In genomic region chr12:121770802-121771625, GRCh38 we compare ENCODE assay signal across 1 cellular context.
TF ChIP-seq lines count a peak whose summit lies in the region.

No MANE protein-coding gene starts in this region.

TF ChIP-seq in H1, 55 proteins besides CTCF, POLR2A, EP300 and RAD21:
- TF ChIP-seq MAFK (IDR thresholded peaks at IDR 0.05; ENCODE audit: low read depth, low read length), result no peak
- no peak for TF ChIP-seq EGR1 (IDR thresholded peaks at IDR 0.05; ENCODE audit: borderline replicate concordance, low read depth, low read length)
- no peak for TF ChIP-seq HDAC2 (IDR thresholded peaks at IDR 0.05; ENCODE audit: borderline replicate concordance in 1 of 2, low read depth in 2 of 2, low read length in 2 of 2)
- no peak for TF ChIP-seq CBX8 (IDR thresholded peaks at IDR 0.05; ENCODE audit: borderline replicate concordance, low read depth, low read length)
- no peak for TF ChIP-seq MAX (IDR thresholded peaks at IDR 0.05)
- TF ChIP-seq FOSL1 (IDR thresholded peaks at IDR 0.05; ENCODE audit: insufficient read depth, low read depth, low read length), result no peak
